Comparison of ENCODE assay signal across 22 cellular contexts in genomic region chr11:27842290-27842689, GRCh38.
"Had no signal": no experiment of that assay in that cellular context is flagged by ENCODE, and none has a peak within 500 bp of the region (broad histone marks: within the 10 kb centered on the region; RNA-seq: fewer than 3 reads in every experiment).

No MANE protein-coding gene starts in this region.

- H3K9me3 ChIP-seq: lower lobe of right lung, neutrophil, testis had no signal

- FAIRE-seq: bronchial epithelial cell, endometrium had no signal

- H3K27ac Mint-ChIP-seq: activated CD4-positive, alpha-beta memory T cell treated with anti-CD3 and anti-CD28 coated beads for 36 hours; activated CD4-positive, alpha-beta T cell treated with anti-CD3 and anti-CD28 coated beads for 36 hours; activated naive CD8-positive, alpha-beta T cell; natural killer cell; stimulated activated effector memory CD8-positive, alpha-beta T cell treated with anti-CD3 and anti-CD28 coated beads, Interleukin-12 subunit alpha, Interleukin-12 subunit beta, amount 100 ng/mL, for 72 hours; type B pancreatic cell; WTC11 had no signal

- H3K4me3 Mint-ChIP-seq: activated CD4-positive, alpha-beta memory T cell treated with anti-CD3 and anti-CD28 coated beads for 36 hours; activated CD4-positive, alpha-beta T cell treated with anti-CD3 and anti-CD28 coated beads for 36 hours; activated naive CD8-positive, alpha-beta T cell; natural killer cell; stimulated activated effector memory CD8-positive, alpha-beta T cell treated with anti-CD3 and anti-CD28 coated beads, Interleukin-12 subunit alpha, Interleukin-12 subunit beta, amount 100 ng/mL, for 72 hours; type B pancreatic cell; WTC11 had no signal

- H3K4me3 ChIP-seq: lower lobe of right lung, testis had no signal

- H3K9me3 Mint-ChIP-seq: activated CD4-positive, alpha-beta memory T cell treated with anti-CD3 and anti-CD28 coated beads for 36 hours; WTC11 had no signal

- DNase-seq: activated CD4-positive, alpha-beta memory T cell treated with anti-CD3 and anti-CD28 coated beads for 36 hours; activated CD4-positive, alpha-beta T cell treated with anti-CD3 and anti-CD28 coated beads for 36 hours; cerebellar nuclear complex; cortex of kidney; erythroblast; foreskin melanocyte; hypothalamus; islet precursor cell; left colon; lower lobe of right lung; natural killer cell; stimulated activated CD4-positive, alpha-beta T cell treated with anti-CD3 and anti-CD28 coated beads, Interleukin-4, amount 100 ng/mL, for 24 hours; testis had no signal

- H3K79me2 ChIP-seq: parathyroid adenoma had no signal

- H3K4me1 Mint-ChIP-seq: activated CD4-positive, alpha-beta T cell treated with anti-CD3 and anti-CD28 coated beads for 36 hours; natural killer cell; stimulated activated effector memory CD8-positive, alpha-beta T cell treated with anti-CD3 and anti-CD28 coated beads, Interleukin-12 subunit alpha, Interleukin-12 subunit beta, amount 100 ng/mL, for 72 hours; WTC11 had no signal

- H3K9ac ChIP-seq: parathyroid adenoma had no signal

- H3K4me1 ChIP-seq: lower lobe of right lung, parathyroid adenoma, testis had no signal

- H3K36me3 Mint-ChIP-seq: activated CD4-positive, alpha-beta memory T cell treated with anti-CD3 and anti-CD28 coated beads for 36 hours; activated naive CD8-positive, alpha-beta T cell; natural killer cell; stimulated activated effector memory CD8-positive, alpha-beta T cell treated with anti-CD3 and anti-CD28 coated beads, Interleukin-12 subunit alpha, Interleukin-12 subunit beta, amount 100 ng/mL, for 72 hours; type B pancreatic cell; WTC11 had no signal

- H3K27ac ChIP-seq: lower lobe of right lung, neutrophil, parathyroid adenoma, testis had no signal

- ATAC-seq: activated CD4-positive, alpha-beta T cell treated with anti-CD3 and anti-CD28 coated beads for 36 hours; left colon; lower lobe of right lung; natural killer cell; sciatic nerve; stimulated activated effector memory CD8-positive, alpha-beta T cell treated with anti-CD3 and anti-CD28 coated beads, Interleukin-12 subunit alpha, Interleukin-12 subunit beta, amount 100 ng/mL, for 72 hours; WTC11 had no signal

- H3K27me3 Mint-ChIP-seq: activated CD4-positive, alpha-beta memory T cell treated with anti-CD3 and anti-CD28 coated beads for 36 hours; type B pancreatic cell had no signal

- H2AFZ ChIP-seq: parathyroid adenoma had no signal

- H3K27me3 ChIP-seq: neutrophil, testis had no signal

- H3K36me3 ChIP-seq: lower lobe of right lung, neutrophil had no signal
